1 cellular context compared by ENCODE assay signal in genomic region chr19:49427855-49428546, GRCh38.
TF ChIP-seq lines count a peak whose summit lies in the region.

No MANE protein-coding gene starts in this region.

TF ChIP-seq in GM12878, 131 proteins besides CTCF, POLR2A, EP300 and RAD21:
- TF ChIP-seq USF1 (IDR thresholded peaks at IDR 0.05; ENCODE audit: borderline replicate concordance, extremely low read length, insufficient read depth, low read depth, low read length) = peak; percentile 37
- TF ChIP-seq ZNF622 (IDR thresholded peaks at IDR 0.05) = no peak
- TF ChIP-seq SUZ12 (IDR thresholded peaks at IDR 0.05; ENCODE audit: unreplicated experiment) = peak; percentile 86
TF ChIP-seq in GM12878: peak in this region for 2.
